In the genomic region with DNA sequence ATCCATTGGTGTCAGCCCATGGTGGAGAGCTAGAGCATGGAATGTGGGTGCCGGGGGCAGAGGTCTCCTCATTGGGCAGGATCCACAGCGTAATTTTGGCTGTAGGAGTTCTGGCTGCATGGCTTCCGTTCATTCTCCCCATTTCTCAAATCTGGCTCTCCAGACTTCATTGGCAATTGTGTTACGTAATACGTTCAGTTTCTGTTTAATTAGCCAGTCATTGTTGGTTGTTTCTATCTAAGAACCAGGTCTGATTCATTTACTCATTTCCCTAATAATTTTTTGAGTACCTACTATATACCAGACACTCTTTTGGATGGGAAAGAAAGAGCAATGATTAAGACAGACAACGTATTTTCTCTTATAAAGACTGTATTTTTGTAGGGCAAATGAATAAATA, we compare ENCODE assay signal across 1 cellular context.
TF ChIP-seq lines count a peak whose summit lies in the region.

No MANE protein-coding gene starts in this region.

TF ChIP-seq in neural cell, 6 proteins besides CTCF, POLR2A, EP300 and RAD21 (continued from another document):
- TF ChIP-seq, protein P1, sequence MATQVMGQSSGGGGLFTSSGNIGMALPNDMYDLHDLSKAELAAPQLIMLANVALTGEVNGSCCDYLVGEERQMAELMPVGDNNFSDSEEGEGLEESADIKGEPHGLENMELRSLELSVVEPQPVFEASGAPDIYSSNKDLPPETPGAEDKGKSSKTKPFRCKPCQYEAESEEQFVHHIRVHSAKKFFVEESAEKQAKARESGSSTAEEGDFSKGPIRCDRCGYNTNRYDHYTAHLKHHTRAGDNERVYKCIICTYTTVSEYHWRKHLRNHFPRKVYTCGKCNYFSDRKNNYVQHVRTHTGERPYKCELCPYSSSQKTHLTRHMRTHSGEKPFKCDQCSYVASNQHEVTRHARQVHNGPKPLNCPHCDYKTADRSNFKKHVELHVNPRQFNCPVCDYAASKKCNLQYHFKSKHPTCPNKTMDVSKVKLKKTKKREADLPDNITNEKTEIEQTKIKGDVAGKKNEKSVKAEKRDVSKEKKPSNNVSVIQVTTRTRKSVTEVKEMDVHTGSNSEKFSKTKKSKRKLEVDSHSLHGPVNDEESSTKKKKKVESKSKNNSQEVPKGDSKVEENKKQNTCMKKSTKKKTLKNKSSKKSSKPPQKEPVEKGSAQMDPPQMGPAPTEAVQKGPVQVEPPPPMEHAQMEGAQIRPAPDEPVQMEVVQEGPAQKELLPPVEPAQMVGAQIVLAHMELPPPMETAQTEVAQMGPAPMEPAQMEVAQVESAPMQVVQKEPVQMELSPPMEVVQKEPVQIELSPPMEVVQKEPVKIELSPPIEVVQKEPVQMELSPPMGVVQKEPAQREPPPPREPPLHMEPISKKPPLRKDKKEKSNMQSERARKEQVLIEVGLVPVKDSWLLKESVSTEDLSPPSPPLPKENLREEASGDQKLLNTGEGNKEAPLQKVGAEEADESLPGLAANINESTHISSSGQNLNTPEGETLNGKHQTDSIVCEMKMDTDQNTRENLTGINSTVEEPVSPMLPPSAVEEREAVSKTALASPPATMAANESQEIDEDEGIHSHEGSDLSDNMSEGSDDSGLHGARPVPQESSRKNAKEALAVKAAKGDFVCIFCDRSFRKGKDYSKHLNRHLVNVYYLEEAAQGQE (IDR thresholded peaks at IDR 0.05; ENCODE audit: borderline replicate concordance): no peak
- TF ChIP-seq MXI1 (conservative IDR thresholded peaks at IDR 0.05; ENCODE audit: poor library complexity, severe bottlenecking): no peak
- no peak for TF ChIP-seq TAF1 (IDR thresholded peaks at IDR 0.05; ENCODE audit: low read depth)
- TF ChIP-seq EZH2 (IDR thresholded peaks at IDR 0.05; ENCODE audit: borderline replicate concordance, insufficient read depth, low read length, poor library complexity, severe bottlenecking): no peak
- TF ChIP-seq SMC3 (conservative IDR thresholded peaks at IDR 0.05; ENCODE audit: poor library complexity): no peak
